ENCODE assay signal across 25 cellular contexts in the genomic region with DNA sequence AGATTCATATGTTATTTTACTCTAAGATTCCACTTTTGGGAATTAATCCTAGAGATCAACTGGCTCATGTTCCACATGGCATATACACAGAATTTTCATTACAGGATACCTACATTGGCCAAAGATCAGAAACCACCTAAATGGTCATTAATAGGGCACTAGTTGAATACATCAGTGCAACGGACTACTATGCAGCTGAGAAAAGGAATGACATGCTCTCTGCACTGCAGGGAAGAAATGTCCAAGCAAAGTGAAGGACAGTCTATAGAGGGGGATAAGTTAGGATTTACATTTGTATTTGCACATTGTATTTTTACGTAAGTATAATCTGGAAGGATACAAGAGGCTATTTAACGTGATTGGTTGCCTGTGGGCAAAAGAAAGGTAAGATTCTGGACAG.
DNase-seq lines count a peak whose midpoint lies in the region; ATAC-seq and TF ChIP-seq lines count a peak whose summit lies in the region.
"Had no signal": no experiment of that assay in that cellular context is flagged by ENCODE, and none has a peak within 500 bp of the region (broad histone marks: within the 10 kb centered on the region; RNA-seq: fewer than 3 reads in every experiment).

No MANE protein-coding gene starts in this region.

- H3K4me3 ChIP-seq in CD4-positive, alpha-beta memory T cell (ENCODE audit: low read length in 2 of 2), result no peak overlapping the region
- H3K4me3 ChIP-seq in naive thymus-derived CD4-positive, alpha-beta T cell (ENCODE audit: low read length), result no peak overlapping the region
- no peak overlapping the region for H3K4me3 ChIP-seq in lower leg skin (ENCODE audit: low read depth, poor library complexity, severe bottlenecking)
- H3K4me3 ChIP-seq: BLaER1, GM12878 had no signal

- intact Hi-C loops in CD4-positive, alpha-beta memory T cell (cut with micrococcal nuclease), result loop anchor here (10.0 kb wide), 1 partner anchor 68 kb away; a partner anchor contains a TSS
- intact Hi-C loops in naive thymus-derived CD4-positive, alpha-beta T cell (cut with micrococcal nuclease), result loop anchor here in 1 of 2 donors (1.0 kb wide), 1 partner anchor 13 kb away; no protein-coding TSS in a partner anchor
- intact Hi-C loops in lower leg skin (cut with DNase I; ENCODE audit: low total_unique reads), result no loop called here

- CTCF ChIA-PET in CD4-positive, alpha-beta memory T cell (lab: Charles Lee; ENCODE audit: partially characterized antibody), result no interaction called here
- CTCF ChIA-PET in T-cell (lab: Charles Lee), result no interaction called here
- CTCF ChIA-PET in naive thymus-derived CD4-positive, alpha-beta T cell (lab: Charles Lee), result no interaction called here

- 93 to 97% methylated on average over 3 of the region's 3 CpGs for WGBS in lower leg skin, 2 donors

- H3K27me3 Mint-ChIP-seq in activated naive CD8-positive, alpha-beta T cell, result no peaks in the 10 kb centered on the region
- no peaks in the 10 kb centered on the region for H3K27me3 Mint-ChIP-seq in activated naive CD8-positive, alpha-beta T cell treated with anti-CD3 and anti-CD28 coated beads, Interleukin-2, amount 50 U/mL, for 24 hours
- H3K27me3 Mint-ChIP-seq in CD4-positive, alpha-beta memory T cell, result no peaks in the 10 kb centered on the region
- H3K27me3 Mint-ChIP-seq in T-cell, result peaks cover 0 to 1% of the 10 kb centered on the region in 2 donors
- H3K27me3 Mint-ChIP-seq in naive thymus-derived CD4-positive, alpha-beta T cell, result peaks cover 0 to 12% (median 0%) of the 10 kb centered on the region in 5 donors
- H3K27me3 Mint-ChIP-seq: CD4-positive, CD25-positive, alpha-beta regulatory T cell had no signal

- peaks cover 59% of the 10 kb centered on the region for H3K4me1 Mint-ChIP-seq in activated naive CD8-positive, alpha-beta T cell (ENCODE audit: low read depth)
- peaks cover 45% of the 10 kb centered on the region for H3K4me1 Mint-ChIP-seq in activated naive CD8-positive, alpha-beta T cell treated with anti-CD3 and anti-CD28 coated beads, Interleukin-2, amount 50 U/mL, for 24 hours
- peaks cover 46 to 72% (median 63%) of the 10 kb centered on the region in 4 donors for H3K4me1 Mint-ChIP-seq in CD4-positive, alpha-beta memory T cell
- peaks cover 61 to 71% (median 65%) of the 10 kb centered on the region in 3 donors for H3K4me1 Mint-ChIP-seq in T-cell
- H3K4me1 Mint-ChIP-seq in naive thymus-derived CD4-positive, alpha-beta T cell, result peaks cover 28 to 91% (median 72%) of the 10 kb centered on the region in 7 donors
- H3K4me1 Mint-ChIP-seq: CD14-positive monocyte had no signal

- POLR2A ChIA-PET in CD4-positive, alpha-beta memory T cell (lab: Charles Lee; ENCODE audit: partially characterized antibody), result no interaction called here
- POLR2A ChIA-PET in T-cell (lab: Charles Lee), result no interaction called here
- POLR2A ChIA-PET in naive thymus-derived CD4-positive, alpha-beta T cell (lab: Charles Lee), result interaction anchor here (0.5 kb wide), 1 partner anchor 38 kb away, joined by 3 read pairs; no protein-coding TSS in a partner anchor

- TF ChIP-seq CTCF in lower leg skin (IDR thresholded peaks at IDR 0.05), result no peak

- H3K9me3 Mint-ChIP-seq in activated naive CD8-positive, alpha-beta T cell (ENCODE audit: low read depth), result peaks cover 13% of the 10 kb centered on the region
- peaks cover 12% of the 10 kb centered on the region for H3K9me3 Mint-ChIP-seq in activated naive CD8-positive, alpha-beta T cell treated with anti-CD3 and anti-CD28 coated beads, Interleukin-2, amount 50 U/mL, for 24 hours
- peaks cover 3 to 21% (median 11%) of the 10 kb centered on the region in 8 donors for H3K9me3 Mint-ChIP-seq in CD4-positive, alpha-beta memory T cell
- peaks cover 6 to 18% (median 10%) of the 10 kb centered on the region in 3 donors for H3K9me3 Mint-ChIP-seq in T-cell
- peaks cover 2 to 29% (median 15%) of the 10 kb centered on the region in 11 donors for H3K9me3 Mint-ChIP-seq in naive thymus-derived CD4-positive, alpha-beta T cell

- peak overlapping the region; percentile 3 for H3K4me3 Mint-ChIP-seq in activated naive CD8-positive, alpha-beta T cell
- no peak overlapping the region for H3K4me3 Mint-ChIP-seq in activated naive CD8-positive, alpha-beta T cell treated with anti-CD3 and anti-CD28 coated beads, Interleukin-2, amount 50 U/mL, for 24 hours
- H3K4me3 Mint-ChIP-seq in CD4-positive, alpha-beta memory T cell, result peak overlapping the region in 4 of 8 donors; percentile 30 to 63 (median 38)
- H3K4me3 Mint-ChIP-seq in T-cell, result peak overlapping the region in 1 of 3 donors; percentile 4
- H3K4me3 Mint-ChIP-seq in naive thymus-derived CD4-positive, alpha-beta T cell, result peak overlapping the region in 9 of 10 donors; percentile 3 to 75 (median 56)
- H3K4me3 Mint-ChIP-seq: CD14-positive monocyte; CD4-positive, CD25-positive, alpha-beta regulatory T cell had no signal

- H3K36me3 Mint-ChIP-seq in activated naive CD8-positive, alpha-beta T cell, result peaks cover 10% of the 10 kb centered on the region
- peaks cover 4% of the 10 kb centered on the region for H3K36me3 Mint-ChIP-seq in activated naive CD8-positive, alpha-beta T cell treated with anti-CD3 and anti-CD28 coated beads, Interleukin-2, amount 50 U/mL, for 24 hours (ENCODE audit: low read depth)
- H3K36me3 Mint-ChIP-seq in CD4-positive, alpha-beta memory T cell, result peaks cover 0 to 10% of the 10 kb centered on the region in 2 donors
- peaks cover 3% of the 10 kb centered on the region for H3K36me3 Mint-ChIP-seq in T-cell
- peaks cover 4 to 16% (median 10%) of the 10 kb centered on the region in 5 donors for H3K36me3 Mint-ChIP-seq in naive thymus-derived CD4-positive, alpha-beta T cell
- H3K36me3 Mint-ChIP-seq: CD14-positive monocyte had no signal

- H3K4me1 ChIP-seq in CD4-positive, alpha-beta memory T cell (ENCODE audit: insufficient read depth, low read length), result peaks cover 52% of the 10 kb centered on the region
- peaks cover 19 to 52% of the 10 kb centered on the region in 2 donors for H3K4me1 ChIP-seq in naive thymus-derived CD4-positive, alpha-beta T cell (ENCODE audit: control insufficient read depth in 2 of 2, insufficient read depth in 2 of 2, low read length in 2 of 2)

- TF ChIP-seq POLR2A in lower leg skin (IDR thresholded peaks at IDR 0.05), result no peak

- no peaks in the 10 kb centered on the region for H3K27me3 ChIP-seq in CD4-positive, alpha-beta memory T cell (ENCODE audit: insufficient read depth, low read length)
- H3K27me3 ChIP-seq in naive thymus-derived CD4-positive, alpha-beta T cell (ENCODE audit: control insufficient read depth in 2 of 2, insufficient read depth in 2 of 2, low read length in 2 of 2), result no peaks in the 10 kb centered on the region
- H3K27me3 ChIP-seq: BE2C, BLaER1 had no signal

- no peaks in the 10 kb centered on the region for H3K36me3 ChIP-seq in CD4-positive, alpha-beta memory T cell (ENCODE audit: insufficient read depth, low read length)
- H3K36me3 ChIP-seq in naive thymus-derived CD4-positive, alpha-beta T cell (ENCODE audit: control insufficient read depth in 2 of 3, insufficient read depth in 3 of 3, low read length in 3 of 3), result no peaks in the 10 kb centered on the region
- H3K36me3 ChIP-seq: BE2C, BLaER1 had no signal

- no peak for ATAC-seq in activated naive CD8-positive, alpha-beta T cell treated with anti-CD3 and anti-CD28 coated beads, Interleukin-2, amount 50 U/mL, for 24 hours
- ATAC-seq in T-cell (replicated peaks in 1 of 4) (no peak), GM18858 (IDR thresholded peaks at IDR 0.05; ENCODE audit: unreplicated experiment) (no peak)
- ATAC-seq in naive thymus-derived CD4-positive, alpha-beta T cell, result no peak
- ATAC-seq: GM12878 had no signal

- H3K27ac ChIP-seq in CD4-positive, alpha-beta memory T cell (ENCODE audit: low read depth, low read length), result no peak overlapping the region
- no peak overlapping the region for H3K27ac ChIP-seq in naive thymus-derived CD4-positive, alpha-beta T cell (ENCODE audit: low read depth, low read length)
- H3K27ac ChIP-seq: BLaER1 had no signal

- DNase-seq in activated naive CD8-positive, alpha-beta T cell treated with anti-CD3 and anti-CD28 coated beads, Interleukin-2, amount 50 U/mL, for 24 hours, result no peak
- DNase-seq in CD4-positive, alpha-beta memory T cell, result no peak
- DNase-seq in T-cell (no peak), lower leg skin (ENCODE audit: low spot score in 2 of 2) (no peak), NCI-H524 treated with DMSO at 0.1 percent for 48 hours (lab: John Stamatoyannopoulos, UW) (no peak)
- DNase-seq in naive thymus-derived CD4-positive, alpha-beta T cell, result no peak
- DNase-seq: 8988T; ACHN; BE2C; C1 segment of cervical spinal cord; CD4-positive, CD25-positive, alpha-beta regulatory T cell; CD8-positive, alpha-beta memory T cell; COR-L47; DMS 273 treated with DMSO at 0.1 percent for 48 hours; DMS153; DMS53; DMS79; DND-41; EL; GDM1 had no signal

- no peak overlapping the region for H3K27ac Mint-ChIP-seq in activated naive CD8-positive, alpha-beta T cell
- H3K27ac Mint-ChIP-seq in activated naive CD8-positive, alpha-beta T cell treated with anti-CD3 and anti-CD28 coated beads, Interleukin-2, amount 50 U/mL, for 24 hours, result no peak overlapping the region
- peak overlapping the region in 4 of 7 donors; percentile 24 to 80 (median 66) for H3K27ac Mint-ChIP-seq in CD4-positive, alpha-beta memory T cell
- H3K27ac Mint-ChIP-seq in T-cell, result peak overlapping the region; percentile 1 to 47
- H3K27ac Mint-ChIP-seq in naive thymus-derived CD4-positive, alpha-beta T cell, result peak overlapping the region in 5 of 9 donors; percentile 69 to 94 (median 76)
- H3K27ac Mint-ChIP-seq: CD14-positive monocyte; CD4-positive, CD25-positive, alpha-beta regulatory T cell had no signal

- H3K9me3 ChIP-seq in CD4-positive, alpha-beta memory T cell (ENCODE audit: control insufficient read depth in 1 of 2, low read length in 2 of 2), result no peaks in the 10 kb centered on the region
- no peaks in the 10 kb centered on the region for H3K9me3 ChIP-seq in naive thymus-derived CD4-positive, alpha-beta T cell (ENCODE audit: control insufficient read depth in 2 of 3, low read length in 3 of 3)
- H3K9me3 ChIP-seq: BE2C had no signal

Comparison
In these comparisons a context has a peak if more than half of its experiments do, and no peak if none do; other contexts are left out.
1. H3K27ac Mint-ChIP-seq: peak in CD4-positive, alpha-beta memory T cell (4 of 7), T-cell (2 of 2) and naive thymus-derived CD4-positive, alpha-beta T cell (5 of 9); none in activated naive CD8-positive, alpha-beta T cell (single experiment) and activated naive CD8-positive, alpha-beta T cell treated with anti-CD3 and anti-CD28 coated beads, Interleukin-2, amount 50 U/mL, for 24 hours (single experiment).